Comparison of ENCODE assay signal across 8 cellular contexts in the genomic region with DNA sequence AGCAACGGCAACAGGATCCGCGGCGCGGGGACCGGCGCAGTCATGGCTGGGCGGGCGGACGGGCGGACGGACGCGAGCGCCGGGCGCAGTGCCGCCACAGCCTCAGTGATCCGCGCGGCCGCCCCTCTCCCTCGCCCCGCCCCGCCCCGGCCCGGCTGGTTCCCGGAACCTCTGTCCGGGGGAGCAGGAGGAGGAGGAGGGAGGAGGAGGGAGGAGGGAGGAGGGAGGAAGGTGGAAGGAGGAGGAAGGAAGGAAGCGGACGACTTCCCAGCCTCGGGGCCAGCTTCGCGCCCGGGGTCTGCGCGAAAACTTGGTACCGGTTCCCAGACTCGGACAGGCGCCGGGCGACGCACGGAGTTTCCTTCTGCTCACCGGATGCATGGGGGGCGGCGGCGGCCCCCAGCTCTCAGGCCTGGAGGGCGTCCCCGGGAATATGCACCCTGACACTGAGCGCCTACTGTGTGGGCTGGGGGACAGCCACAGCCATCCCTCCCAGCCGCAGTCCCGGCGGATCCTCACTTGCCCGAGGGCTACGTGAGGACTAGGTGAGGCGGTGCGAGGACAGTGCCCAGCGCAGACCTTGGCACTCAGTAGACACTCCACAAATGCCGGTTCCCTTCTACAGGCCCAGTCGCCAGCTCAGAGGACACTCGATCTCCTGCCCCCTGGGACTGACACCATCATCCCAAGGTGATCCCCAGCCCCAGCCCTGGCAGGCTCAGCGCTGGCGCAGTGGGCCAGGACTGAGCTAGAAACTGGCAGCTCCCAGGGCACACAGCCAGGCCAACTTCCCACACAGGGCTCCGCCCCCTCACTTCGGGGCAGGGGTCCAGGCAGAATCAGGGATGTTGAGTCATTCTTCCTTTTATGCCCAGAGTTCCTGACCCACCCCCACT. TPM values are rescaled to one million over a fixed set of nuclear protein-coding genes. Genes with fewer than 3 reads are reported as not detected.
A peak's percentile ranks its signal among the peaks of the same experiment; 100 is the strongest.
DNase-seq lines count a peak whose midpoint lies in the region; ATAC-seq, FAIRE-seq and TF ChIP-seq lines count a peak whose summit lies in the region.

SHISA5 (minus strand) TSS at position 124 of the 896 bp plus-strand sequence; CDS start at position 44, 80 bp downstream.

- DNase-seq in HuH-7.5 (ENCODE audit: low spot score) (peak; percentile 37), chondrocyte (ENCODE audit: low spot score) (peak; percentile 83), kidney (peak; percentile 95)
- DNase-seq in stimulated activated CD4-positive, alpha-beta T cell treated with anti-CD3 and anti-CD28 coated beads, Interleukin-12 subunit alpha, Interleukin-12 subunit beta, amount 100 ng/mL, for 48 hours (ENCODE audit: low read depth in 2 of 3, low spot score in 1 of 3) = peak in 2 of 3 donors; percentile 27 to 62

- intact Hi-C loops in kidney (cut with DNase I) = loop anchor here (5.0 kb wide), 1 partner anchor 37 kb away; a partner anchor contains a TSS

- peaks cover 2% of the 10 kb centered on the region; the same call in 1 of the 2 replicates for H3K36me3 ChIP-seq in ES-I3 (ENCODE audit: insufficient read depth, low read length)
- H3K36me3 ChIP-seq in kidney (ENCODE audit: control insufficient read depth in 1 of 2, insufficient read depth in 2 of 2, low read length in 2 of 2) = no peaks in the 10 kb centered on the region

- peak within 1 kb of the TSS; percentile 82 to 92 for H3K27ac ChIP-seq in kidney (ENCODE audit: low read depth in 2 of 2, low read length in 2 of 2)

- peak within 1 kb of the TSS; percentile 80 for H3K27ac Mint-ChIP-seq in chondrocyte (ENCODE audit: unreplicated experiment)

- H3K4me3 Mint-ChIP-seq in chondrocyte (ENCODE audit: unreplicated experiment) = peak within 1 kb of the TSS; percentile 78

- H3K27me3 Mint-ChIP-seq in chondrocyte (ENCODE audit: low read depth) = no peaks in the 10 kb centered on the region

- no peaks in the 10 kb centered on the region for H3K36me3 Mint-ChIP-seq in chondrocyte (ENCODE audit: low read depth)

- H3K9ac ChIP-seq in ES-I3 (ENCODE audit: low read depth, low read length) (peak within 1 kb of the TSS; percentile 70), kidney (ENCODE audit: low read length in 2 of 2) (peak within 1 kb of the TSS; percentile 84 to 91)

- H3K4me3 ChIP-seq in kidney (ENCODE audit: low read length in 2 of 2) = peak within 1 kb of the TSS; percentile 77

- peaks cover 20% of the 10 kb centered on the region for H3K4me1 ChIP-seq in ES-I3 (ENCODE audit: insufficient read depth, low read length)
- H3K4me1 ChIP-seq in kidney (ENCODE audit: control insufficient read depth in 1 of 2, insufficient read depth in 1 of 2, low read depth in 1 of 2, low read length in 2 of 2) = peaks cover 0 to 15% of the 10 kb centered on the region in 2 donors

- TF ChIP-seq CTCF in chondrocyte (IDR thresholded peaks at IDR 0.05) = no peak
- TF ChIP-seq CTCF in kidney (IDR thresholded peaks at IDR 0.05; ENCODE audit: borderline replicate concordance, extremely low read depth, insufficient read depth) = no peak

- H3K4me1 Mint-ChIP-seq in chondrocyte (ENCODE audit: low read depth) = peaks cover 39% of the 10 kb centered on the region

- FAIRE-seq in kidney (lab: Jason Lieb, UNC) = no peak

- H3K9me3 ChIP-seq in ES-I3 (ENCODE audit: control insufficient read depth, insufficient read depth, low read length) (no peaks in the 10 kb centered on the region), kidney (ENCODE audit: control insufficient read depth in 1 of 2, low read length in 2 of 2) (no peaks in the 10 kb centered on the region)

- ATAC-seq in activated CD4-positive, CD25-positive, alpha-beta regulatory T cell treated with anti-CD3 and anti-CD28 coated beads, Interleukin-2, amount 50 U/mL, for 24 hours = peak; percentile 57 to 64
- ATAC-seq in HG03571 (IDR thresholded peaks at IDR 0.05; ENCODE audit: unreplicated experiment) = no peak
- ATAC-seq in GM21529 (IDR thresholded peaks at IDR 0.05; ENCODE audit: unreplicated experiment) = no peak

- H3K9me3 Mint-ChIP-seq in chondrocyte (ENCODE audit: low read depth) = no peaks in the 10 kb centered on the region

RNA-seq across cellular contexts. Expression of gene SHISA5, which starts in this region (rescaled TPM):
- total RNA-seq in chondrocyte = 162 to 188 TPM (median 188 TPM) in 3 replicates
- total RNA-seq in kidney = 214 TPM
- 157 TPM for polyA plus RNA-seq in kidney (ENCODE audit: insufficient read depth, low read depth, low replicate concordance)

Comparison
In these comparisons a context has a peak if more than half of its experiments do, and no peak if none do; other contexts are left out.
1. DNase-seq: peak in every context shown above with its lines; median percentile 95 in kidney; 83 in chondrocyte; 44 in stimulated activated CD4-positive, alpha-beta T cell treated with anti-CD3 and anti-CD28 coated beads, Interleukin-12 subunit alpha, Interleukin-12 subunit beta, amount 100 ng/mL, for 48 hours; 37 in HuH-7.5.
2. ATAC-seq: peak in activated CD4-positive, CD25-positive, alpha-beta regulatory T cell treated with anti-CD3 and anti-CD28 coated beads, Interleukin-2, amount 50 U/mL, for 24 hours (2 of 2); none in HG03571 (single experiment) and GM21529 (single experiment).